1 cellular context compared by ENCODE assay signal in genomic region chr9:127396253-127396807, GRCh38.
TF ChIP-seq lines count a peak whose summit lies in the region.

No MANE protein-coding gene starts in this region.

TF ChIP-seq in HepG2, 621 proteins besides CTCF, POLR2A, EP300 and RAD21 (continued from another document and continues in another):
- TF ChIP-seq ZNF790 (CRISPR knock-in tag; IDR thresholded peaks at IDR 0.05; ENCODE audit: borderline replicate concordance) (no peak), SMAD3 (CRISPR knock-in tag; IDR thresholded peaks at IDR 0.05) (peak; percentile 54; the same call in 1 of the 2 replicates), NFAT5 (CRISPR knock-in tag; IDR thresholded peaks at IDR 0.05) (no peak), FIP1L1 (IDR thresholded peaks at IDR 0.05; ENCODE audit: borderline replicate concordance, insufficient read depth, low read depth, low read length) (no peak; the same call in 1 of the 2 replicates), NFYB (CRISPR knock-in tag; IDR thresholded peaks at IDR 0.05) (no peak), NR1H2 (CRISPR knock-in tag; IDR thresholded peaks at IDR 0.05; ENCODE audit: borderline replicate concordance, low read depth) (no peak), ZFP82 (CRISPR knock-in tag; IDR thresholded peaks at IDR 0.05; ENCODE audit: borderline replicate concordance) (no peak; the same call in 1 of the 2 replicates), EZH2 (conservative IDR thresholded peaks at IDR 0.05; ENCODE audit: low read depth, low read length) (no peak), NR2F1 (CRISPR knock-in tag; IDR thresholded peaks at IDR 0.05) (no peak), JUND (CRISPR knock-in tag; IDR thresholded peaks at IDR 0.05) (no peak), ZNF567 (CRISPR knock-in tag; IDR thresholded peaks at IDR 0.05; ENCODE audit: borderline replicate concordance) (0 out of 2 replicates have a peak, but pooled peaks have one; percentile 43), RARA (CRISPR knock-in tag; IDR thresholded peaks at IDR 0.05) (no peak), USF2 (IDR thresholded peaks at IDR 0.05; ENCODE audit: low read depth, low read length) (peak; percentile 74), USF2 (CRISPR knock-in tag; IDR thresholded peaks at IDR 0.05; ENCODE audit: borderline replicate concordance) (peak; percentile 82; the same call in 1 of the 2 replicates), ZBTB2 (CRISPR knock-in tag; IDR thresholded peaks at IDR 0.05; ENCODE audit: low read depth) (no peak), GABPB1 (CRISPR knock-in tag; IDR thresholded peaks at IDR 0.05) (no peak), KDM5A (IDR thresholded peaks at IDR 0.05; ENCODE audit: borderline replicate concordance, low read length) (no peak), HDAC2 (CRISPR knock-in tag; IDR thresholded peaks at IDR 0.05) (peak; percentile 31; the same call in 1 of the 2 replicates), ERF (CRISPR knock-in tag; IDR thresholded peaks at IDR 0.05) (0 out of 2 replicates have a peak, but pooled peaks have one; percentile 15), MXD3 (CRISPR knock-in tag; IDR thresholded peaks at IDR 0.05) (peak; percentile 32; the same call in 1 of the 2 replicates), GPN1 (CRISPR knock-in tag; IDR thresholded peaks at IDR 0.05; ENCODE audit: borderline replicate concordance) (no peak), ARID5B (CRISPR knock-in tag; IDR thresholded peaks at IDR 0.05) (no peak), ZNF232 (CRISPR knock-in tag; IDR thresholded peaks at IDR 0.05; ENCODE audit: borderline replicate concordance) (0 out of 2 replicates have a peak, but pooled peaks have one; percentile 51), ZNF33B (CRISPR knock-in tag; IDR thresholded peaks at IDR 0.05) (no peak), NFATC3 (CRISPR knock-in tag; IDR thresholded peaks at IDR 0.05) (no peak), NR2F2 (IDR thresholded peaks at IDR 0.05; ENCODE audit: borderline replicate concordance, low read depth) (no peak), ZGPAT (CRISPR knock-in tag; IDR thresholded peaks at IDR 0.05) (0 out of 2 replicates have a peak, but pooled peaks have one; percentile 7), ZNF746 (CRISPR knock-in tag; IDR thresholded peaks at IDR 0.05) (no peak), FOXJ3 (CRISPR knock-in tag; IDR thresholded peaks at IDR 0.05; ENCODE audit: borderline replicate concordance) (no peak), PRPF4 (IDR thresholded peaks at IDR 0.05; ENCODE audit: low read depth, low read length, poor library complexity, severe bottlenecking) (no peak), NRL (CRISPR knock-in tag; IDR thresholded peaks at IDR 0.05; ENCODE audit: borderline replicate concordance) (peak; percentile 41; the same call in 1 of the 2 replicates), POLR2AphosphoS5 (IDR thresholded peaks at IDR 0.05; ENCODE audit: low read depth, low read length) (peak; percentile 72), ZNF350 (CRISPR knock-in tag; IDR thresholded peaks at IDR 0.05; ENCODE audit: borderline replicate concordance, low read depth) (peak; percentile 49; the same call in 1 of the 2 replicates), MYPOP (CRISPR knock-in tag; IDR thresholded peaks at IDR 0.05) (0 out of 2 replicates have a peak, but pooled peaks have one; percentile 27), BATF2 (CRISPR knock-in tag; IDR thresholded peaks at IDR 0.05) (no peak), TFDP1 (CRISPR knock-in tag; IDR thresholded peaks at IDR 0.05; ENCODE audit: borderline replicate concordance) (peak; percentile 87; the same call in 1 of the 2 replicates), MTA3 (CRISPR knock-in tag; IDR thresholded peaks at IDR 0.05) (no peak)
